ENCODE assay signal across 15 cellular contexts in genomic region chr1:152049291-152050073, GRCh38. TPM values are rescaled to one million over a fixed set of nuclear protein-coding genes. Genes with fewer than 3 reads are reported as not detected.
DNase-seq lines count a peak whose midpoint lies in the region; ATAC-seq, FAIRE-seq and TF ChIP-seq lines count a peak whose summit lies in the region.
"Had no signal": no experiment of that assay in that cellular context is flagged by ENCODE, and none has a peak within 500 bp of the region (broad histone marks: within the 10 kb centered on the region; RNA-seq: fewer than 3 reads in every experiment).

No MANE protein-coding gene starts in this region.

- H3K27me3 Mint-ChIP-seq in CD4-positive, alpha-beta memory T cell, result peaks cover 2 to 4% of the 10 kb centered on the region in 2 donors
- H3K27me3 Mint-ChIP-seq in astrocyte (ENCODE audit: low read depth, unreplicated experiment), result peaks cover 18% of the 10 kb centered on the region
- peaks cover 0 to 18% (median 7%) of the 10 kb centered on the region in 5 donors for H3K27me3 Mint-ChIP-seq in naive thymus-derived CD4-positive, alpha-beta T cell

- no peak for FAIRE-seq in astrocyte (lab: Jason Lieb, UNC)
- FAIRE-seq: HTR-8/SVneo had no signal

- H3K4me3 Mint-ChIP-seq in CD4-positive, alpha-beta memory T cell, result no peak overlapping the region
- no peak overlapping the region for H3K4me3 Mint-ChIP-seq in astrocyte (ENCODE audit: unreplicated experiment)
- H3K4me3 Mint-ChIP-seq in naive thymus-derived CD4-positive, alpha-beta T cell, result no peak overlapping the region

- no peaks in the 10 kb centered on the region for H3K27me3 ChIP-seq in CD4-positive, alpha-beta memory T cell (ENCODE audit: insufficient read depth, low read length)
- H3K27me3 ChIP-seq in astrocyte (ENCODE audit: insufficient read depth, low read length), result peaks cover 12% of the 10 kb centered on the region
- H3K27me3 ChIP-seq in naive thymus-derived CD4-positive, alpha-beta T cell (ENCODE audit: control insufficient read depth in 2 of 2, insufficient read depth in 2 of 2, low read length in 2 of 2), result no peaks in the 10 kb centered on the region
- no peaks in the 10 kb centered on the region for H3K27me3 ChIP-seq in aorta (ENCODE audit: control insufficient read depth in 1 of 2, insufficient read depth in 2 of 2, low read length in 1 of 2)
- H3K27me3 ChIP-seq in uterus, result no peaks in the 10 kb centered on the region
- H3K27me3 ChIP-seq: right atrium auricular region had no signal

- H3K4me2 ChIP-seq in astrocyte (ENCODE audit: low read length), result no peak overlapping the region

- ATAC-seq in naive thymus-derived CD4-positive, alpha-beta T cell, result no peak
- ATAC-seq in HG02840 (IDR thresholded peaks at IDR 0.05; ENCODE audit: low FRiP score, unreplicated experiment) (no peak), aorta (ENCODE audit: low FRiP score) (no peak)

- intact Hi-C loops in CD4-positive, alpha-beta memory T cell (cut with micrococcal nuclease), result loop anchor here (5.0 to 10.0 kb wide), 2 partner anchors 65 to 298 kb away; partner anchors contain the start of gene TCHH
- intact Hi-C loops in naive thymus-derived CD4-positive, alpha-beta T cell (cut with micrococcal nuclease), result loop anchor here (2.0 to 5.0 kb wide), 2 partner anchors 63 to 259 kb away; partner anchors contain the start of gene TDRKH (in 1 of the 2)
- intact Hi-C loops in aorta (cut with DNase I) (loop anchor here (2.0 to 5.0 kb wide), 4 partner anchors 133 to 408 kb away; no protein-coding TSS in a partner anchor), uterus (cut with DNase I; ENCODE audit: low total_unique reads) (loop anchor here (10.0 kb wide), 1 partner anchor 135 kb away; no protein-coding TSS in a partner anchor)

- H2AFZ ChIP-seq in astrocyte (ENCODE audit: low read depth, low read length), result no peak overlapping the region

- H3K4me1 ChIP-seq in CD4-positive, alpha-beta memory T cell (ENCODE audit: insufficient read depth, low read length), result peaks cover 31% of the 10 kb centered on the region
- H3K4me1 ChIP-seq in astrocyte (ENCODE audit: insufficient read depth, low read length) (peaks cover 18% of the 10 kb centered on the region), aorta (ENCODE audit: control insufficient read depth in 1 of 2, insufficient read depth in 2 of 2, low read length in 2 of 2) (no peaks in the 10 kb centered on the region), uterus (peaks cover 5 to 15% of the 10 kb centered on the region in 2 donors)
- H3K4me1 ChIP-seq in naive thymus-derived CD4-positive, alpha-beta T cell (ENCODE audit: control insufficient read depth in 2 of 2, insufficient read depth in 2 of 2, low read length in 2 of 2), result peaks cover 19 to 21% of the 10 kb centered on the region in 2 donors

- no peak overlapping the region for H3K9ac ChIP-seq in astrocyte (ENCODE audit: low read length)

- no peak for TF ChIP-seq CTCF in astrocyte (IDR thresholded peaks at IDR 0.05; ENCODE audit: insufficient read depth, low read depth, low read length)
- TF ChIP-seq CTCF in uterus (IDR thresholded peaks at IDR 0.05), result no peak

- H3K36me3 ChIP-seq in CD4-positive, alpha-beta memory T cell (ENCODE audit: insufficient read depth, low read length), result no peaks in the 10 kb centered on the region
- H3K36me3 ChIP-seq in astrocyte (ENCODE audit: insufficient read depth, low read length) (no peaks in the 10 kb centered on the region), aorta (ENCODE audit: control insufficient read depth in 1 of 2, insufficient read depth in 2 of 2, low read length in 1 of 2) (no peaks in the 10 kb centered on the region), uterus (no peaks in the 10 kb centered on the region)
- H3K36me3 ChIP-seq in naive thymus-derived CD4-positive, alpha-beta T cell (ENCODE audit: control insufficient read depth in 2 of 3, insufficient read depth in 3 of 3, low read length in 3 of 3), result no peaks in the 10 kb centered on the region
- H3K36me3 ChIP-seq: right atrium auricular region had no signal

- POLR2A ChIA-PET in CD4-positive, alpha-beta memory T cell (lab: Charles Lee; ENCODE audit: partially characterized antibody), result interaction anchor here (0.6 to 7.4 kb wide), 4 partner anchors 10 to 1486 kb away, joined by 4 to 207 read pairs (median 8); partner anchors contain the start of gene S100A11
- POLR2A ChIA-PET in naive thymus-derived CD4-positive, alpha-beta T cell (lab: Charles Lee), result interaction anchor here (0.6 to 7.2 kb wide), 4 partner anchors 14 to 138 kb away, joined by 3 to 90 read pairs (median 4); partner anchors contain the start of gene S100A11

- H3K27ac ChIP-seq in CD4-positive, alpha-beta memory T cell (ENCODE audit: low read depth, low read length), result no peak overlapping the region
- no peak overlapping the region for H3K27ac ChIP-seq in astrocyte (ENCODE audit: low read depth, low read length)
- H3K27ac ChIP-seq in naive thymus-derived CD4-positive, alpha-beta T cell (ENCODE audit: low read depth, low read length), result no peak overlapping the region
- H3K27ac ChIP-seq in aorta (ENCODE audit: low read depth in 1 of 2, low read length in 2 of 2), result no peak overlapping the region
- peak overlapping the region in 1 of 2 donors; percentile 96 for H3K27ac ChIP-seq in uterus

- no peaks in the 10 kb centered on the region for H3K9me3 ChIP-seq in CD4-positive, alpha-beta memory T cell (ENCODE audit: control insufficient read depth in 1 of 2, low read length in 2 of 2)
- H3K9me3 ChIP-seq in astrocyte (ENCODE audit: insufficient read depth, low read depth, low read length) (no peaks in the 10 kb centered on the region), aorta (ENCODE audit: control insufficient read depth, low read length) (no peaks in the 10 kb centered on the region), uterus (no peaks in the 10 kb centered on the region)
- H3K9me3 ChIP-seq in naive thymus-derived CD4-positive, alpha-beta T cell (ENCODE audit: control insufficient read depth in 2 of 3, low read length in 3 of 3), result no peaks in the 10 kb centered on the region
- H3K9me3 ChIP-seq: Caco-2, right atrium auricular region, SK-N-SH had no signal

- TF ChIP-seq POLR2A in uterus (IDR thresholded peaks at IDR 0.05), result no peak

- peaks cover 19 to 39% (median 29%) of the 10 kb centered on the region in 4 donors for H3K4me1 Mint-ChIP-seq in CD4-positive, alpha-beta memory T cell
- peaks cover 13% of the 10 kb centered on the region for H3K4me1 Mint-ChIP-seq in astrocyte (ENCODE audit: low read depth, unreplicated experiment)
- H3K4me1 Mint-ChIP-seq in naive thymus-derived CD4-positive, alpha-beta T cell, result peaks cover 21 to 47% (median 29%) of the 10 kb centered on the region in 7 donors

- H3K4me3 ChIP-seq in CD4-positive, alpha-beta memory T cell (ENCODE audit: low read length in 2 of 2), result no peak overlapping the region
- H3K4me3 ChIP-seq in astrocyte (ENCODE audit: insufficient read depth, low read depth, low read length) (no peak overlapping the region), aorta (ENCODE audit: low read length in 2 of 2) (no peak overlapping the region), uterus (no peak overlapping the region)
- H3K4me3 ChIP-seq in naive thymus-derived CD4-positive, alpha-beta T cell (ENCODE audit: low read length), result no peak overlapping the region
- H3K4me3 ChIP-seq: right atrium auricular region had no signal

- CTCF ChIA-PET in CD4-positive, alpha-beta memory T cell (lab: Charles Lee; ENCODE audit: partially characterized antibody), result interaction anchor here (0.7 to 14.8 kb wide), 6 partner anchors 11 to 409 kb away, joined by 3 to 354 read pairs (median 58); partner anchors contain the start of gene S100A11
- CTCF ChIA-PET in naive thymus-derived CD4-positive, alpha-beta T cell (lab: Charles Lee), result interaction anchor here (1.3 to 4.2 kb wide), 3 partner anchors 8 to 136 kb away, joined by 3 to 27 read pairs (median 26); no protein-coding TSS in a partner anchor

- no peaks in the 10 kb centered on the region for H3K36me3 Mint-ChIP-seq in CD4-positive, alpha-beta memory T cell
- no peaks in the 10 kb centered on the region for H3K36me3 Mint-ChIP-seq in astrocyte (ENCODE audit: low read depth, unreplicated experiment)
- peaks cover 0 to 2% (median 0%) of the 10 kb centered on the region in 5 donors for H3K36me3 Mint-ChIP-seq in naive thymus-derived CD4-positive, alpha-beta T cell

- no peaks in the 10 kb centered on the region for H3K9me3 Mint-ChIP-seq in CD4-positive, alpha-beta memory T cell
- no peaks in the 10 kb centered on the region for H3K9me3 Mint-ChIP-seq in astrocyte (ENCODE audit: unreplicated experiment)
- no peaks in the 10 kb centered on the region for H3K9me3 Mint-ChIP-seq in naive thymus-derived CD4-positive, alpha-beta T cell

- H4K20me1 ChIP-seq in astrocyte (ENCODE audit: insufficient read depth, low read length), result no peaks in the 10 kb centered on the region

- H3K79me2 ChIP-seq in astrocyte (ENCODE audit: insufficient read depth, low read length), result no peaks in the 10 kb centered on the region

- H3K27ac Mint-ChIP-seq in CD4-positive, alpha-beta memory T cell, result peak overlapping the region in 6 of 7 donors; percentile 19 to 87 (median 34)
- H3K27ac Mint-ChIP-seq in astrocyte (ENCODE audit: unreplicated experiment), result no peak overlapping the region
- peak overlapping the region in 7 of 9 donors; percentile 12 to 70 (median 20) for H3K27ac Mint-ChIP-seq in naive thymus-derived CD4-positive, alpha-beta T cell

- no peak for DNase-seq in CD4-positive, alpha-beta memory T cell
- DNase-seq in MV-4-11 (lab: John Stamatoyannopoulos, UW), result peak; percentile 67
- DNase-seq in astrocyte (ENCODE audit: low read depth), result peak; percentile 10
- no peak for DNase-seq in naive thymus-derived CD4-positive, alpha-beta T cell
- DNase-seq in aorta, result no peak
- DNase-seq in uterus, result no peak
- DNase-seq in cerebellar nuclear complex (lab: John Stamatoyannopoulos, UW), result no peak
- DNase-seq: Caco-2, mesendoderm, NCI-H345, SK-N-SH had no signal

- 81 to 84% methylated on average over 8 of the region's 8 CpGs for WGBS in aorta, 2 donors

RNA-seq across cellular contexts. Expression of gene S100A11, which starts 12.7 kb away (rescaled TPM):
- total RNA-seq in CD4-positive, alpha-beta memory T cell, result 100 to 1,000 TPM; 239 to 247 TPM
- polyA plus RNA-seq in CD4-positive, alpha-beta memory T cell, result 1,000 to 10,000 TPM in 1 of 2 donors, 100 to 1,000 TPM in 1; 610 to 1,204 TPM
- 1,415 and 1,482 TPM in 2 replicates for total RNA-seq in astrocyte
- 100 to 1,000 TPM in 2 of 5 experiments, 10 to 100 TPM in 3; 28.6 to 442 (median 96.5) TPM for total RNA-seq in naive thymus-derived CD4-positive, alpha-beta T cell
- polyA plus RNA-seq in naive thymus-derived CD4-positive, alpha-beta T cell, result 100 to 1,000 TPM; 189 to 210 TPM
- 100 to 1,000 TPM; 416 to 418 TPM for total RNA-seq in aorta
- 100 to 1,000 TPM; 751 to 960 TPM for polyA plus RNA-seq in aorta
- 100 to 1,000 TPM in 3 of 4 donors, 10 to 100 TPM in 1; 14.9 to 321 (median 146) TPM for total RNA-seq in uterus

RNA-seq across cellular contexts. Expression of gene TCHHL1, which starts 39.4 kb away (rescaled TPM):
- total RNA-seq in CD4-positive, alpha-beta memory T cell, result not detected
- not detected for polyA plus RNA-seq in CD4-positive, alpha-beta memory T cell
- total RNA-seq in astrocyte, result not detected in 2 replicates
- not detected for total RNA-seq in naive thymus-derived CD4-positive, alpha-beta T cell
- not detected for polyA plus RNA-seq in naive thymus-derived CD4-positive, alpha-beta T cell
- total RNA-seq in aorta, result not detected
- polyA plus RNA-seq in aorta, result not detected
- not detected for total RNA-seq in uterus
- total RNA-seq: Caco-2, glomerular endothelial cell, right atrium auricular region had no signal
- polyA plus RNA-seq: SK-N-SH had no signal

RNA-seq across cellular contexts. Expression of gene S100A10, which starts 55.8 kb away (rescaled TPM):
- total RNA-seq in CD4-positive, alpha-beta memory T cell, result 100 to 1,000 TPM; 218 to 231 TPM
- polyA plus RNA-seq in CD4-positive, alpha-beta memory T cell, result 1,000 to 10,000 TPM in 1 of 2 donors, 100 to 1,000 TPM in 1; 855 to 1,427 TPM
- total RNA-seq in astrocyte, result 1,137 and 1,257 TPM in 2 replicates
- 100 to 1,000 TPM; 131 to 361 (median 143) TPM for total RNA-seq in naive thymus-derived CD4-positive, alpha-beta T cell
- 100 to 1,000 TPM; 458 to 492 TPM for polyA plus RNA-seq in naive thymus-derived CD4-positive, alpha-beta T cell
- total RNA-seq in aorta, result 100 to 1,000 TPM; 188 to 386 TPM
- polyA plus RNA-seq in aorta, result 100 to 1,000 TPM; 244 to 417 TPM
- 100 to 1,000 TPM in 1 of 4 donors, 10 to 100 TPM in 3; 21.8 to 189 (median 34.6) TPM for total RNA-seq in uterus

Comparison
In these comparisons a context has a peak if more than half of its experiments do, and no peak if none do; other contexts are left out.
1. DNase-seq: peak in MV-4-11 (single experiment) and astrocyte (single experiment); none in CD4-positive, alpha-beta memory T cell (0 of 5), naive thymus-derived CD4-positive, alpha-beta T cell (0 of 9), aorta (0 of 2), uterus (0 of 2) and cerebellar nuclear complex (0 of 2).